Comparison of ENCODE assay signal across 1 cellular context in genomic region chr1:229420765-229421164, GRCh38.
TF ChIP-seq lines count a peak whose summit lies in the region.

No MANE protein-coding gene starts in this region.

TF ChIP-seq in HepG2, 621 proteins besides CTCF, POLR2A, EP300 and RAD21 (continues in another document):
- no peak for TF ChIP-seq SKIL (CRISPR knock-in tag; IDR thresholded peaks at IDR 0.05; ENCODE audit: borderline replicate concordance)
- no peak for TF ChIP-seq ZNF430 (CRISPR knock-in tag; IDR thresholded peaks at IDR 0.05)
- no peak for TF ChIP-seq FOXO1 (CRISPR knock-in tag; IDR thresholded peaks at IDR 0.05)
- TF ChIP-seq ZFY (CRISPR knock-in tag; IDR thresholded peaks at IDR 0.05) = no peak
- peak; percentile 45 for TF ChIP-seq STAG1 (CRISPR knock-in tag; IDR thresholded peaks at IDR 0.05)
- peak; percentile 13; the same call in 1 of the 2 replicates for TF ChIP-seq FOSL2 (CRISPR knock-in tag; IDR thresholded peaks at IDR 0.05)
- no peak for TF ChIP-seq PHF5A (CRISPR knock-in tag; IDR thresholded peaks at IDR 0.05; ENCODE audit: low read depth, unreplicated experiment)
- TF ChIP-seq MLX (CRISPR knock-in tag; IDR thresholded peaks at IDR 0.05) = peak; percentile 76; the same call in 1 of the 2 replicates
- TF ChIP-seq ZSCAN5A (CRISPR knock-in tag; IDR thresholded peaks at IDR 0.05; ENCODE audit: borderline replicate concordance) = no peak
- no peak for TF ChIP-seq ZBTB34 (CRISPR knock-in tag; IDR thresholded peaks at IDR 0.05)
- no peak for TF ChIP-seq SP2 (CRISPR knock-in tag; IDR thresholded peaks at IDR 0.05)
- no peak for TF ChIP-seq REL (CRISPR knock-in tag; conservative IDR thresholded peaks at IDR 0.05)
- no peak for TF ChIP-seq PBX2 (CRISPR knock-in tag; IDR thresholded peaks at IDR 0.05)
- TF ChIP-seq PRMT3 (CRISPR knock-in tag; IDR thresholded peaks at IDR 0.05; ENCODE audit: borderline replicate concordance, low read depth) = no peak
- no peak for TF ChIP-seq ZNF331 (CRISPR knock-in tag; IDR thresholded peaks at IDR 0.05)
- TF ChIP-seq PRDM4 (CRISPR knock-in tag; IDR thresholded peaks at IDR 0.05; ENCODE audit: borderline replicate concordance) = no peak
- no peak for TF ChIP-seq HINFP (CRISPR knock-in tag; IDR thresholded peaks at IDR 0.05; ENCODE audit: low read depth)
- no peak for TF ChIP-seq REXO4 (CRISPR knock-in tag; IDR thresholded peaks at IDR 0.05; ENCODE audit: borderline replicate concordance)
- TF ChIP-seq ZNF878 (CRISPR knock-in tag; IDR thresholded peaks at IDR 0.05) = no peak
- TF ChIP-seq ZNF124 (CRISPR knock-in tag; IDR thresholded peaks at IDR 0.05) = no peak
- no peak for TF ChIP-seq ONECUT2 (CRISPR knock-in tag; IDR thresholded peaks at IDR 0.05)
- no peak for TF ChIP-seq ZNF530 (CRISPR knock-in tag; IDR thresholded peaks at IDR 0.05; ENCODE audit: low read depth)
- no peak for TF ChIP-seq HOMEZ (CRISPR knock-in tag; IDR thresholded peaks at IDR 0.05; ENCODE audit: low read depth)
- TF ChIP-seq ZNF740 (CRISPR knock-in tag; IDR thresholded peaks at IDR 0.05) = no peak
- no peak for TF ChIP-seq ZNF510 (CRISPR knock-in tag; IDR thresholded peaks at IDR 0.05; ENCODE audit: low read depth)
- no peak for TF ChIP-seq TCF7L2 (IDR thresholded peaks at IDR 0.05; ENCODE audit: low read depth, low read length)
- no peak for TF ChIP-seq THRA (CRISPR knock-in tag; IDR thresholded peaks at IDR 0.05; ENCODE audit: borderline replicate concordance)
- TF ChIP-seq HHEX (CRISPR knock-in tag; IDR thresholded peaks at IDR 0.05) = no peak
- no peak for TF ChIP-seq HOXA5 (CRISPR knock-in tag; IDR thresholded peaks at IDR 0.05)
- no peak for TF ChIP-seq GTF2F1 (IDR thresholded peaks at IDR 0.05; ENCODE audit: low read length)
- no peak for TF ChIP-seq JUNB (CRISPR knock-in tag; IDR thresholded peaks at IDR 0.05; ENCODE audit: borderline replicate concordance)
- no peak for TF ChIP-seq BRCA1 (CRISPR knock-in tag; IDR thresholded peaks at IDR 0.05)
- no peak for TF ChIP-seq TGIF2 (CRISPR knock-in tag; IDR thresholded peaks at IDR 0.05)
- no peak for TF ChIP-seq SETDB1 (CRISPR knock-in tag; IDR thresholded peaks at IDR 0.05; ENCODE audit: borderline replicate concordance)
- 0 out of 2 replicates have a peak, but pooled peaks have one; percentile 18 for TF ChIP-seq MNT (IDR thresholded peaks at IDR 0.05)
- TF ChIP-seq ZNF768 (CRISPR knock-in tag; IDR thresholded peaks at IDR 0.05) = no peak
- TF ChIP-seq RXRA (CRISPR knock-in tag; IDR thresholded peaks at IDR 0.05) = no peak
- TF ChIP-seq FOXA3 (CRISPR knock-in tag; IDR thresholded peaks at IDR 0.05) = no peak
- no peak for TF ChIP-seq ATF5 (CRISPR knock-in tag; IDR thresholded peaks at IDR 0.05; ENCODE audit: low read depth)
- no peak for TF ChIP-seq ZNF513 (CRISPR knock-in tag; conservative IDR thresholded peaks at IDR 0.05)
- peak; percentile 70 for TF ChIP-seq BHLHE40 (IDR thresholded peaks at IDR 0.05; ENCODE audit: low read length)
- TF ChIP-seq PBX3 (CRISPR knock-in tag; IDR thresholded peaks at IDR 0.05; ENCODE audit: borderline replicate concordance) = no peak
- TF ChIP-seq SALL1 (CRISPR knock-in tag; IDR thresholded peaks at IDR 0.05) = 0 out of 2 replicates have a peak, but pooled peaks have one; percentile 21
- TF ChIP-seq ZNF296 (CRISPR knock-in tag; conservative IDR thresholded peaks at IDR 0.05) = no peak
